In genomic region chr1:31793086-31793485, GRCh38 we compare ENCODE assay signal across 24 cellular contexts. TPM values are rescaled to one million over a fixed set of nuclear protein-coding genes. Genes with fewer than 3 reads are reported as not detected.
DNase-seq lines count a peak whose midpoint lies in the region; ATAC-seq, FAIRE-seq and TF ChIP-seq lines count a peak whose summit lies in the region.
"Had no signal": no experiment of that assay in that cellular context is flagged by ENCODE, and none has a peak within 500 bp of the region (broad histone marks: within the 10 kb centered on the region; RNA-seq: fewer than 3 reads in every experiment).

No MANE protein-coding gene starts in this region.

- FAIRE-seq in kidney (lab: Jason Lieb, UNC) (no peak), RCC 7860 (lab: Jason Lieb, UNC) (no peak)
- FAIRE-seq: GM12891 had no signal

- peaks cover 7% of the 10 kb centered on the region for H3K4me1 Mint-ChIP-seq in activated naive CD4-positive, alpha-beta T cell treated with anti-CD3 and anti-CD28 coated beads, Interleukin-2, amount 10 ng/mL, durations not matched to agents 7 days and 5 days

- DNase-seq in activated naive CD4-positive, alpha-beta T cell treated with anti-CD3 and anti-CD28 coated beads, Interleukin-2, amount 10 ng/mL, durations not matched to agents 7 days and 5 days = peak; percentile 10
- no peak for DNase-seq in activated naive CD4-positive, alpha-beta T cell (lab: John Stamatoyannopoulos, UW)
- DNase-seq in kidney = peak; percentile 69
- peak; percentile 20 for DNase-seq in stomach
- no peak for DNase-seq in RCC 7860 (ENCODE audit: low spot score)
- DNase-seq in GOT3 (lab: John Stamatoyannopoulos, UW) = no peak
- DNase-seq: activated CD4-positive, alpha-beta memory T cell treated with anti-CD3 and anti-CD28 coated beads, Interleukin-2, amount 10 ng/mL, durations not matched to agents 7 days and 5 days; activated T-cell treated with anti-CD3 and anti-CD28 coated beads for 4 hours; central memory CD4-positive, alpha-beta T cell; NCI-H1092; NCI-H187 treated with DMSO at 0.1 percent for 48 hours; occipital lobe; RPMI8226; stimulated activated CD4-positive, alpha-beta T cell treated with anti-CD3 and anti-CD28 coated beads, Interleukin-2, amount 100 ng/mL, for 48 hours; T-helper 2 cell had no signal

- peak overlapping the region; percentile 28 for H3K27ac ChIP-seq in KOPT-K1 (ENCODE audit: low read depth, low read length, poor library complexity, severe bottlenecking)
- H3K27ac ChIP-seq in kidney (ENCODE audit: low read depth in 2 of 2, low read length in 2 of 2) = no peak overlapping the region
- H3K27ac ChIP-seq in stomach = no peak overlapping the region
- H3K27ac ChIP-seq: ascending aorta, HL-60, suprapubic skin had no signal

- intact Hi-C loops in kidney (cut with DNase I) (loop anchor here (5.0 kb wide), 1 partner anchor 131 kb away; no protein-coding TSS in a partner anchor), stomach (cut with DNase I; ENCODE audit: low total_unique reads) (loop anchor here (5.0 kb wide), 1 partner anchor 126 kb away; no protein-coding TSS in a partner anchor)

- no peak for ATAC-seq in GM21423 (IDR thresholded peaks at IDR 0.05; ENCODE audit: unreplicated experiment)
- ATAC-seq: activated naive CD4-positive, alpha-beta T cell treated with anti-CD3 and anti-CD28 coated beads, Interleukin-2, amount 50 U/mL, for 72 hours; stimulated activated memory B cell treated with anti-CD40 and anti-IgM and Interleukin-4, amounts not matched to agents 10 μg/mL and 1 μg/mL and 100 μg/mL, for 72 hours had no signal

- H3K9me3 Mint-ChIP-seq in activated naive CD4-positive, alpha-beta T cell treated with anti-CD3 and anti-CD28 coated beads, Interleukin-2, amount 10 ng/mL, durations not matched to agents 7 days and 5 days = no peaks in the 10 kb centered on the region
- H3K9me3 Mint-ChIP-seq: activated CD4-positive, alpha-beta memory T cell treated with anti-CD3 and anti-CD28 coated beads, Interleukin-2, amount 10 ng/mL, durations not matched to agents 7 days and 5 days; activated naive CD4-positive, alpha-beta T cell treated with anti-CD3 and anti-CD28 coated beads, Interleukin-2, amount 50 U/mL, for 72 hours; memory B cell; stimulated activated memory B cell treated with anti-CD40 and anti-IgM and Interleukin-4, amounts not matched to agents 10 μg/mL and 1 μg/mL and 100 μg/mL, for 72 hours had no signal

- TF ChIP-seq CTCF in kidney (IDR thresholded peaks at IDR 0.05; ENCODE audit: borderline replicate concordance, extremely low read depth, insufficient read depth) (no peak), stomach (IDR thresholded peaks at IDR 0.05) (no peak)

- H3K4me1 ChIP-seq in kidney (ENCODE audit: control insufficient read depth in 1 of 2, insufficient read depth in 1 of 2, low read depth in 1 of 2, low read length in 2 of 2) (no peaks in the 10 kb centered on the region), stomach (peaks cover 4 to 15% (median 9%) of the 10 kb centered on the region in 4 donors)

- peaks cover 0 to 20% (median 0%) of the 10 kb centered on the region in 3 donors for H3K27me3 ChIP-seq in stomach
- H3K27me3 ChIP-seq: ascending aorta had no signal

- H3K9me3 ChIP-seq in KOPT-K1 (ENCODE audit: insufficient read depth, low read length, poor library complexity, severe bottlenecking) = no peaks in the 10 kb centered on the region
- no peaks in the 10 kb centered on the region for H3K9me3 ChIP-seq in kidney (ENCODE audit: control insufficient read depth in 1 of 2, low read length in 2 of 2)
- H3K9me3 ChIP-seq in stomach = no peaks in the 10 kb centered on the region
- H3K9me3 ChIP-seq: ascending aorta, suprapubic skin had no signal

- WGBS in stomach, 5 donors = 90 to 94% (median 94%) methylated on average over 5 to 6 of the region's 6 CpGs

- CTCF ChIA-PET in activated naive CD4-positive, alpha-beta T cell treated with anti-CD3 and anti-CD28 coated beads, Interleukin-2, amount 10 ng/mL, durations not matched to agents 7 days and 5 days (lab: Charles Lee) = interaction anchor here (0.8 kb wide), 1 partner anchor 11 kb away, joined by 4 read pairs; no protein-coding TSS in a partner anchor

- no peak for TF ChIP-seq EP300 in stomach (IDR thresholded peaks at IDR 0.05)

- no peaks in the 10 kb centered on the region for H3K36me3 ChIP-seq in KOPT-K1 (ENCODE audit: insufficient read depth, low read length)
- no peaks in the 10 kb centered on the region for H3K36me3 ChIP-seq in kidney (ENCODE audit: control insufficient read depth in 1 of 2, insufficient read depth in 2 of 2, low read length in 2 of 2)
- no peaks in the 10 kb centered on the region for H3K36me3 ChIP-seq in stomach
- H3K36me3 ChIP-seq: ascending aorta, suprapubic skin had no signal

- TF ChIP-seq POLR2A in stomach (IDR thresholded peaks at IDR 0.05) = no peak

- H3K27me3 Mint-ChIP-seq in activated naive CD4-positive, alpha-beta T cell treated with anti-CD3 and anti-CD28 coated beads, Interleukin-2, amount 10 ng/mL, durations not matched to agents 7 days and 5 days = peaks cover 62% of the 10 kb centered on the region

- H3K4me3 ChIP-seq in kidney (ENCODE audit: low read length in 2 of 2) = no peak overlapping the region
- no peak overlapping the region for H3K4me3 ChIP-seq in stomach
- H3K4me3 ChIP-seq: ascending aorta, suprapubic skin had no signal

- no peak overlapping the region for H3K4me3 Mint-ChIP-seq in activated naive CD4-positive, alpha-beta T cell treated with anti-CD3 and anti-CD28 coated beads, Interleukin-2, amount 10 ng/mL, durations not matched to agents 7 days and 5 days
- H3K4me3 Mint-ChIP-seq: activated CD4-positive, alpha-beta memory T cell treated with anti-CD3 and anti-CD28 coated beads, Interleukin-2, amount 10 ng/mL, durations not matched to agents 7 days and 5 days; memory B cell; stimulated activated memory B cell treated with anti-CD40 and anti-IgM and Interleukin-4, amounts not matched to agents 10 μg/mL and 1 μg/mL and 100 μg/mL, for 72 hours had no signal

- H3K27ac Mint-ChIP-seq in activated naive CD4-positive, alpha-beta T cell treated with anti-CD3 and anti-CD28 coated beads, Interleukin-2, amount 10 ng/mL, durations not matched to agents 7 days and 5 days = no peak overlapping the region
- H3K27ac Mint-ChIP-seq: activated CD4-positive, alpha-beta memory T cell treated with anti-CD3 and anti-CD28 coated beads, Interleukin-2, amount 10 ng/mL, durations not matched to agents 7 days and 5 days; activated naive CD4-positive, alpha-beta T cell treated with anti-CD3 and anti-CD28 coated beads, Interleukin-2, amount 50 U/mL, for 72 hours; memory B cell; stimulated activated memory B cell treated with anti-CD40 and anti-IgM and Interleukin-4, amounts not matched to agents 10 μg/mL and 1 μg/mL and 100 μg/mL, for 72 hours had no signal

- H3K36me3 Mint-ChIP-seq in activated naive CD4-positive, alpha-beta T cell treated with anti-CD3 and anti-CD28 coated beads, Interleukin-2, amount 10 ng/mL, durations not matched to agents 7 days and 5 days = no peaks in the 10 kb centered on the region
- H3K36me3 Mint-ChIP-seq: activated naive CD4-positive, alpha-beta T cell treated with anti-CD3 and anti-CD28 coated beads, Interleukin-2, amount 50 U/mL, for 72 hours; memory B cell; stimulated activated memory B cell treated with anti-CD40 and anti-IgM and Interleukin-4, amounts not matched to agents 10 μg/mL and 1 μg/mL and 100 μg/mL, for 72 hours had no signal

- no peak overlapping the region for H3K9ac ChIP-seq in kidney (ENCODE audit: low read length in 2 of 2)

RNA-seq across cellular contexts. Expression of gene SPOCD1, which starts 22.7 kb away (rescaled TPM):
- total RNA-seq in kidney (0.98 TPM), stomach (10 to 100 TPM in 1 of 5 donors, 1 to 10 TPM in 2, under 1 TPM in 1, not detected in 1; 0.55 to 11.1 (median 5.1) TPM)
- polyA plus RNA-seq in kidney (ENCODE audit: insufficient read depth, low read depth, low replicate concordance) (0.22 TPM), stomach (1 to 10 TPM in 2 of 3 donors, under 1 TPM in 1; 0.95 to 5.6 (median 3.1) TPM)
- total RNA-seq: occipital lobe had no signal

RNA-seq across cellular contexts. Expression of gene ADGRB2, which starts 28.9 kb away (rescaled TPM):
- 3.2 TPM for total RNA-seq in kidney
- 5.3 TPM for polyA plus RNA-seq in kidney (ENCODE audit: insufficient read depth, low read depth, low replicate concordance)
- 1 to 10 TPM in 4 of 5 donors, not detected in 1; 1.3 to 4.9 (median 2.8) TPM for total RNA-seq in stomach
- polyA plus RNA-seq in stomach = 1 to 10 TPM in 2 of 3 donors, under 1 TPM in 1; 0.61 to 1.9 (median 1.5) TPM

Comparison
In these comparisons a context has a peak if more than half of its experiments do, and no peak if none do; other contexts are left out.
1. DNase-seq: peak in activated naive CD4-positive, alpha-beta T cell treated with anti-CD3 and anti-CD28 coated beads, Interleukin-2, amount 10 ng/mL, durations not matched to agents 7 days and 5 days (single experiment), kidney (single experiment) and stomach (single experiment); none in activated naive CD4-positive, alpha-beta T cell (0 of 4), RCC 7860 (single experiment) and GOT3 (single experiment).